23 cellular contexts compared by ENCODE assay signal in the genomic region with DNA sequence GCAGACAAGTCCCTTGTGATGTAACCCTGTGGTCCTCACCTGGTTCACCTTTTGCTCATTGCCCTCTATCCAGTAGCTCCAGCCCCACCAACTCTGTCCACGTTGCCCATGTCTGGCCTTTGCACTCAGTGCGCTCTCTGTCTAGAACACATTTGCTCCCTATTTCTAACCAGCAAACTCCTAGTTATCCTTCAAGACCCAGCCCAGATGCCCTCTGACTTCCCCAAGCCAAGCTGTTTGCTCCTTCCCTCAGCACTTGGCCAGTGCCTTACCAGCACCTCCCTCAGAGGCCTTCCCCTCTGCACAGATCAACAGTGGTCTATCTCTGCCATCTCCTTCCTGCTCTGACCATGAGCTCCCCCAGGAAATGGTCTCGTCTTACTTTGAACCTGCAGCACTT.
DNase-seq lines count a peak whose midpoint lies in the region; ATAC-seq, FAIRE-seq and TF ChIP-seq lines count a peak whose summit lies in the region.
"Had no signal": no experiment of that assay in that cellular context is flagged by ENCODE, and none has a peak within 500 bp of the region (broad histone marks: within the 10 kb centered on the region; RNA-seq: fewer than 3 reads in every experiment).

No MANE protein-coding gene starts in this region.

- no peaks in the 10 kb centered on the region for H3K23me2 ChIP-seq in H1 (ENCODE audit: low read depth, low read length)

- no peak overlapping the region for H4K8ac ChIP-seq in H1 (ENCODE audit: extremely low read depth, insufficient read depth, low read length)

- in situ Hi-C loops in brain microvascular endothelial cell (cut with HindIII; ENCODE audit: low pct_ligation_motif_present, low sequenced_read_pairs) = no loop called here

- no peak overlapping the region for H3K14ac ChIP-seq in H1 (ENCODE audit: insufficient read length)

- peaks cover 52% of the 10 kb centered on the region for H3K4me1 ChIP-seq in BLaER1
- H3K4me1 ChIP-seq in Loucy (ENCODE audit: insufficient read depth, low read length, poor library complexity, severe bottlenecking) = peaks cover 22% of the 10 kb centered on the region
- H3K4me1 ChIP-seq in H1 (replicated peaks in 1 of 4; ENCODE audit: control insufficient read depth in 3 of 4, insufficient read depth in 4 of 4, low read length in 3 of 4) = peaks cover 0 to 7% (median 3%) of the 10 kb centered on the region in 4 experiments; a peak in 3 of 7 replicates
- H3K4me1 ChIP-seq: Peyer's patch had no signal

- H4K20me1 ChIP-seq in BLaER1 (no peaks in the 10 kb centered on the region), Loucy (ENCODE audit: insufficient read depth, low read length, poor library complexity, severe bottlenecking) (no peaks in the 10 kb centered on the region), H1 (replicated peaks in 1 of 2; ENCODE audit: control insufficient read depth in 1 of 2, insufficient read depth in 2 of 2, low read length in 2 of 2) (no peaks in the 10 kb centered on the region)

- DNase-seq in H1 (ENCODE audit: low read depth in 1 of 2, low spot score in 2 of 2) (no peak), substantia nigra (lab: John Stamatoyannopoulos, UW) (no peak), brain microvascular endothelial cell (no peak), amygdala (lab: John Stamatoyannopoulos, UW) (no peak), natural killer cell (no peak)
- DNase-seq: CD4-positive, CD25-positive, alpha-beta regulatory T cell; DMS79; H7; HFFc6; KBM-7; NCI-H1092; NCI-H1436 treated with DMSO at 0.1 percent for 48 hours; NCI-H2029; NCI-H524 treated with DMSO at 0.1 percent for 48 hours; NCI-H82; Peyer's patch had no signal

- no peak overlapping the region for H2BK5ac ChIP-seq in H1 (ENCODE audit: low read depth, low read length)

- H3K4me1 Mint-ChIP-seq in natural killer cell = peaks cover 10 to 20% of the 10 kb centered on the region in 2 donors
- H3K4me1 Mint-ChIP-seq: B cell; CD4-positive, CD25-positive, alpha-beta regulatory T cell had no signal

- no peak for FAIRE-seq in H1 (lab: Jason Lieb, UNC)
- FAIRE-seq: A204.1, GM19239 had no signal

- no peak overlapping the region for H3K18ac ChIP-seq in H1 (ENCODE audit: extremely low read depth, low read length)

- H3K9me2 ChIP-seq in Loucy (replicated peaks; ENCODE audit: low read depth, low read length) = no peaks in the 10 kb centered on the region

- TF ChIP-seq CTCF in Loucy (conservative IDR thresholded peaks at IDR 0.05; ENCODE audit: low read length) (no peak), H1 (IDR thresholded peaks at IDR 0.05; ENCODE audit: control extremely low read depth in 1 of 3, insufficient read depth in 1 of 3, low read depth in 1 of 3, low read length in 3 of 3) (no peak), brain microvascular endothelial cell (IDR thresholded peaks at IDR 0.05; ENCODE audit: low read depth, low read length, missing control alignments) (no peak), natural killer cell (IDR thresholded peaks at IDR 0.05) (no peak)

- H2BK12ac ChIP-seq in H1 (ENCODE audit: low read depth, low read length) = no peak overlapping the region

- H3K27me3 Mint-ChIP-seq in natural killer cell (ENCODE audit: low read depth in 2 of 2) = no peaks in the 10 kb centered on the region
- H3K27me3 Mint-ChIP-seq: B cell; CD4-positive, CD25-positive, alpha-beta regulatory T cell had no signal

- H2BK120ac ChIP-seq in H1 (replicated peaks; ENCODE audit: low read depth, low read length) = no peak overlapping the region

- H3K4me3 ChIP-seq in BLaER1 (no peak overlapping the region), Loucy (ENCODE audit: low read length, poor library complexity, severe bottlenecking) (no peak overlapping the region), H1 (ENCODE audit: extremely low read depth in 1 of 4, insufficient read depth in 2 of 4, low read depth in 3 of 4, low read length in 4 of 4) (no peak overlapping the region), brain microvascular endothelial cell (ENCODE audit: low read depth, low read length) (no peak overlapping the region)
- H3K4me3 ChIP-seq: Peyer's patch, SJSA1 had no signal

- TF ChIP-seq RAD21 in H1 (IDR thresholded peaks at IDR 0.05 in 1 of 2, conservative IDR thresholded peaks at IDR 0.05 in 1 of 2; ENCODE audit: low read depth in 2 of 2, low read length in 2 of 2) = no peak

- H3K23ac ChIP-seq in H1 (ENCODE audit: insufficient read length) = no peak overlapping the region

- H3K27ac ChIP-seq in BLaER1 = peak overlapping the region; percentile 68; the same call in 1 of the 2 replicates
- H3K27ac ChIP-seq in H1 (ENCODE audit: low read depth, low read length) = no peak overlapping the region
- peak overlapping the region; percentile 92 for H3K27ac ChIP-seq in substantia nigra (ENCODE audit: low read depth, low read length, poor library complexity, severe bottlenecking)
- H3K27ac ChIP-seq in brain microvascular endothelial cell = no peak overlapping the region
- H3K27ac ChIP-seq: HL-60, Peyer's patch, SJSA1 had no signal

- no peaks in the 10 kb centered on the region for H3K9me3 ChIP-seq in BLaER1
- H3K9me3 ChIP-seq in Loucy (ENCODE audit: insufficient read depth, low read depth, low read length) = no peaks in the 10 kb centered on the region
- no peaks in the 10 kb centered on the region for H3K9me3 ChIP-seq in H1 (ENCODE audit: insufficient read depth in 2 of 2, low read depth in 1 of 2, low read length in 1 of 2)
- H3K9me3 ChIP-seq: Peyer's patch, SJSA1 had no signal

- no peaks in the 10 kb centered on the region for H3K27me3 ChIP-seq in BLaER1
- no peaks in the 10 kb centered on the region for H3K27me3 ChIP-seq in Loucy (ENCODE audit: insufficient read depth, low read length, poor library complexity, severe bottlenecking)
- no peaks in the 10 kb centered on the region for H3K27me3 ChIP-seq in H1 (replicated peaks in 1 of 4; ENCODE audit: control insufficient read depth in 3 of 4, extremely low read depth in 1 of 4, insufficient read depth in 3 of 4, low read length in 3 of 4)
- no peaks in the 10 kb centered on the region for H3K27me3 ChIP-seq in brain microvascular endothelial cell (replicated peaks)
- H3K27me3 ChIP-seq: Peyer's patch, SJSA1 had no signal

- no peak overlapping the region for H3K27ac Mint-ChIP-seq in natural killer cell
- H3K27ac Mint-ChIP-seq: B cell; CD4-positive, CD25-positive, alpha-beta regulatory T cell; HFFc6 had no signal

- H3K4me3 Mint-ChIP-seq in natural killer cell = no peak overlapping the region
- H3K4me3 Mint-ChIP-seq: B cell; CD4-positive, CD25-positive, alpha-beta regulatory T cell; HFFc6 had no signal

- H2BK15ac ChIP-seq in H1 (ENCODE audit: low read length) = peak overlapping the region; percentile 92; the same call in 1 of the 2 replicates

- no peak overlapping the region for H2BK20ac ChIP-seq in H1 (ENCODE audit: low read length)

- H2AFZ ChIP-seq in Loucy (ENCODE audit: low read length) = no peak overlapping the region
- H2AFZ ChIP-seq in H1 (ENCODE audit: low read length) = no peak overlapping the region

- TF ChIP-seq EP300 in H1 (IDR thresholded peaks at IDR 0.05; ENCODE audit: borderline replicate concordance in 1 of 2, low read depth in 2 of 2, low read length in 2 of 2) = no peak

- H3K9ac ChIP-seq in BLaER1 = no peak overlapping the region
- no peak overlapping the region for H3K9ac ChIP-seq in Loucy (ENCODE audit: low read depth, low read length, poor library complexity, severe bottlenecking)
- no peak overlapping the region for H3K9ac ChIP-seq in H1 (replicated peaks in 1 of 4; ENCODE audit: extremely low read depth in 1 of 4, low read depth in 3 of 4, low read length in 3 of 4)

- H3K4ac ChIP-seq in H1 (replicated peaks; ENCODE audit: insufficient read length, low read depth, low read length) = no peak overlapping the region

- H3F3A ChIP-seq in Loucy (ENCODE audit: low read depth) = no peaks in the 10 kb centered on the region

- ATAC-seq in natural killer cell = no peak

- H3K79me2 ChIP-seq in Loucy (ENCODE audit: insufficient read depth, low read length) = no peaks in the 10 kb centered on the region
- no peaks in the 10 kb centered on the region for H3K79me2 ChIP-seq in H1 (ENCODE audit: control insufficient read depth in 1 of 2, insufficient read depth in 2 of 2, low read length in 2 of 2)

- H3K36me3 ChIP-seq in BLaER1 (no peaks in the 10 kb centered on the region), Loucy (ENCODE audit: insufficient read depth, low read length) (no peaks in the 10 kb centered on the region), H1 (ENCODE audit: control insufficient read depth in 2 of 4, insufficient read depth in 4 of 4, low read length in 3 of 4) (no peaks in the 10 kb centered on the region), brain microvascular endothelial cell (replicated peaks) (peaks cover 2% of the 10 kb centered on the region)
- H3K36me3 ChIP-seq: Peyer's patch had no signal

- POLR2A ChIA-PET in H1 (lab: Charles Lee; ENCODE audit: partially characterized antibody) = no interaction called here

- TF ChIP-seq POLR2A in H1 (IDR thresholded peaks at IDR 0.05; ENCODE audit: control extremely low read depth in 1 of 2, low read depth in 2 of 2, low read length in 2 of 2) = no peak

- intact Hi-C loops in natural killer cell (cut with micrococcal nuclease) = no loop called here

- WGBS in H1 (ENCODE audit: extremely low coverage in 1 of 2, insufficient coverage in 1 of 2, insufficient read length in 1 of 2, insufficient replicate concordance in 2 of 2, low coverage in 1 of 2, low lambda C conversion rate in 2 of 2, missing lambda C conversion rate in 1 of 2), 2 experiments = 95% methylated on average over 3 of the region's 3 CpGs; no CpG with 5 or more reads in 1 of the 2 experiments

- no peaks in the 10 kb centered on the region for H3K79me1 ChIP-seq in H1 (ENCODE audit: low read depth, low read length)

- no peak overlapping the region for H3K56ac ChIP-seq in H1 (replicated peaks; ENCODE audit: insufficient read length, low read depth, low read length)

- peak overlapping the region; percentile 92 for H3K4me2 ChIP-seq in BLaER1
- H3K4me2 ChIP-seq in Loucy (ENCODE audit: low read depth, low read length, poor library complexity, severe bottlenecking) = peak overlapping the region; percentile 36
- no peak overlapping the region for H3K4me2 ChIP-seq in H1 (ENCODE audit: insufficient read depth in 1 of 2, low read depth in 2 of 2, low read length in 2 of 2)

- no peak overlapping the region for H4K5ac ChIP-seq in H1 (ENCODE audit: insufficient read length, low read depth, low read length)

- no peaks in the 10 kb centered on the region for H3K36me3 Mint-ChIP-seq in natural killer cell
- H3K36me3 Mint-ChIP-seq: CD4-positive, CD25-positive, alpha-beta regulatory T cell had no signal

- no peak overlapping the region for H2AK5ac ChIP-seq in H1 (ENCODE audit: low read depth, low read length)

- H3K9me3 Mint-ChIP-seq in natural killer cell = no peaks in the 10 kb centered on the region
- H3K9me3 Mint-ChIP-seq: CD4-positive, CD25-positive, alpha-beta regulatory T cell; HFFc6 had no signal

- H4K91ac ChIP-seq in H1 (replicated peaks; ENCODE audit: insufficient read length, low read length) = no peak overlapping the region

- CTCF ChIA-PET in H1 (lab: Charles Lee; ENCODE audit: partially characterized antibody) = interaction anchor here (0.7 to 2.2 kb wide), 7 partner anchors 9 to 212 kb away, joined by 3 to 13 read pairs (median 3); no protein-coding TSS in a partner anchor

TF ChIP-seq in H1, 55 proteins besides CTCF, POLR2A, EP300 and RAD21 (continues in another document):
- no peak for TF ChIP-seq SP2 (IDR thresholded peaks at IDR 0.05; ENCODE audit: low read length)

Comparison
In these comparisons a context has a peak if more than half of its experiments do, and no peak if none do; other contexts are left out.
1. H3K27ac ChIP-seq: peak in BLaER1 (single experiment) and substantia nigra (single experiment); none in H1 (single experiment) and brain microvascular endothelial cell (single experiment).
2. H3K4me2 ChIP-seq: peak in BLaER1 (single experiment) and Loucy (single experiment); none in H1 (0 of 2).